In genomic region chr14:63672417-63673180, GRCh38 we compare ENCODE assay signal across 13 cellular contexts. TPM values are rescaled to one million over a fixed set of nuclear protein-coding genes. Genes with fewer than 3 reads are reported as not detected.
DNase-seq lines count a peak whose midpoint lies in the region; ATAC-seq and TF ChIP-seq lines count a peak whose summit lies in the region.
"Had no signal": no experiment of that assay in that cellular context is flagged by ENCODE, and none has a peak within 500 bp of the region (broad histone marks: within the 10 kb centered on the region; RNA-seq: fewer than 3 reads in every experiment).

No MANE protein-coding gene starts in this region.

- WGBS in GM23248 (ENCODE audit: low coverage in 1 of 2, low lambda C conversion rate in 2 of 2, missing lambda C conversion rate in 2 of 2), 2 experiments, result 24 to 26% methylated on average over 7 of the region's 7 CpGs
- 68 to 75% methylated on average over 7 of the region's 7 CpGs for WGBS in testis, 2 donors

- no peak overlapping the region for H3K4me3 Mint-ChIP-seq in naive thymus-derived CD8-positive, alpha-beta T cell
- H3K4me3 Mint-ChIP-seq: activated CD4-positive, alpha-beta T cell treated with anti-CD3 and anti-CD28 coated beads, Interleukin-2, amount 10 ng/mL, durations not matched to agents 7 days and 5 days; GM23338 had no signal

- H2AFZ ChIP-seq in GM23248, result no peak overlapping the region
- H2AFZ ChIP-seq in Karpas-422 (ENCODE audit: low read length), result no peak overlapping the region
- H2AFZ ChIP-seq: GM23338 had no signal

- POLR2A ChIA-PET in naive thymus-derived CD8-positive, alpha-beta T cell (lab: Charles Lee), result interaction anchor here (1.0 kb wide), 1 partner anchor 22 kb away, joined by 3 read pairs; no protein-coding TSS in a partner anchor

- H3K27me3 Mint-ChIP-seq in naive thymus-derived CD8-positive, alpha-beta T cell, result no peaks in the 10 kb centered on the region
- H3K27me3 Mint-ChIP-seq: activated CD4-positive, alpha-beta T cell treated with anti-CD3 and anti-CD28 coated beads, Interleukin-2, amount 10 ng/mL, durations not matched to agents 7 days and 5 days had no signal

- intact Hi-C loops in testis (cut with DNase I; ENCODE audit: low total_unique reads), result no loop called here

- peak; percentile 58 for ATAC-seq in GM18520 (IDR thresholded peaks at IDR 0.05; ENCODE audit: unreplicated experiment)
- no peak for ATAC-seq in naive thymus-derived CD8-positive, alpha-beta T cell

- TF ChIP-seq CTCF in testis (IDR thresholded peaks at IDR 0.05), result no peak

- no peak for TF ChIP-seq POLR2A in testis (IDR thresholded peaks at IDR 0.05)

- DNase-seq in GM23248, result peak; percentile 44
- DNase-seq in Karpas-422, result no peak
- DNase-seq in kidney tubule cell (ENCODE audit: low spot score), result peak; percentile 88
- DNase-seq in naive thymus-derived CD8-positive, alpha-beta T cell, result no peak
- no peak for DNase-seq in GOT3 (lab: John Stamatoyannopoulos, UW)
- no peak for DNase-seq in testis
- DNase-seq in activated CD4-positive, alpha-beta T cell treated with anti-CD3 and anti-CD28 coated beads for 4 hours, result no peak
- DNase-seq: activated CD4-positive, alpha-beta T cell treated with anti-CD3 and anti-CD28 coated beads, Interleukin-2, amount 10 ng/mL, durations not matched to agents 7 days and 5 days; amniotic stem cell; GF-D8; stimulated activated CD4-positive, alpha-beta T cell treated with anti-CD3 and anti-CD28 coated beads, Interleukin-15, amount 100 ng/mL, for 24 hours had no signal

- no peak overlapping the region for H3K27ac ChIP-seq in GM23248
- H3K27ac ChIP-seq in Karpas-422 (ENCODE audit: low read length), result 0 out of 2 replicates have a peak overlapping the region, but pooled peaks have one; percentile 23
- H3K27ac ChIP-seq in testis, result no peak overlapping the region

- no peak overlapping the region for H3K9ac ChIP-seq in GM23248
- H3K9ac ChIP-seq in Karpas-422 (ENCODE audit: low read length), result no peak overlapping the region

- in situ Hi-C loops in GM23248 (cut with MboI), result no loop called here

- no peaks in the 10 kb centered on the region for H3K9me3 ChIP-seq in GM23248 (ENCODE audit: low read depth)
- H3K9me3 ChIP-seq in Karpas-422 (ENCODE audit: low read length), result no peaks in the 10 kb centered on the region
- H3K9me3 ChIP-seq in testis, result no peaks in the 10 kb centered on the region

- H3K36me3 ChIP-seq in GM23248 (ENCODE audit: low read depth) (no peaks in the 10 kb centered on the region), Karpas-422 (ENCODE audit: insufficient read depth, low read length) (peaks cover 12% of the 10 kb centered on the region; the same call in 1 of the 2 replicates), testis (ENCODE audit: low read depth, missing control alignments) (no peaks in the 10 kb centered on the region)

- H4K20me1 ChIP-seq in GM23248 (ENCODE audit: insufficient read depth) (no peaks in the 10 kb centered on the region), Karpas-422 (ENCODE audit: insufficient read depth, low read depth, low read length) (no peaks in the 10 kb centered on the region)

- peaks cover 6% of the 10 kb centered on the region; the same call in 1 of the 2 replicates for H3K4me1 ChIP-seq in GM23248 (ENCODE audit: insufficient read depth)
- no peaks in the 10 kb centered on the region for H3K4me1 ChIP-seq in Karpas-422 (ENCODE audit: low read length)
- H3K4me1 ChIP-seq in testis, result no peaks in the 10 kb centered on the region

- H3K36me3 Mint-ChIP-seq in naive thymus-derived CD8-positive, alpha-beta T cell, result peaks cover 0 to 15% (median 10%) of the 10 kb centered on the region in 3 donors

- no peak overlapping the region for H3K4me2 ChIP-seq in GM23248 (ENCODE audit: unreplicated experiment)
- H3K4me2 ChIP-seq in Karpas-422 (ENCODE audit: low read depth, low read length, poor library complexity, severe bottlenecking), result no peak overlapping the region
- H3K4me2 ChIP-seq: GM23338 had no signal

- H3K9me2 ChIP-seq in GM23248 (ENCODE audit: insufficient read depth) (no peaks in the 10 kb centered on the region), Karpas-422 (replicated peaks; ENCODE audit: insufficient read depth, low read length) (no peaks in the 10 kb centered on the region)

- no peaks in the 10 kb centered on the region; the same call in none of the 2 replicates for H3F3A ChIP-seq in GM23248 (ENCODE audit: insufficient read depth)

- H3K79me2 ChIP-seq in GM23248 (ENCODE audit: insufficient read depth) (no peaks in the 10 kb centered on the region), Karpas-422 (ENCODE audit: low read length) (no peaks in the 10 kb centered on the region)

- H3K4me1 Mint-ChIP-seq in naive thymus-derived CD8-positive, alpha-beta T cell, result peaks cover 0 to 2% (median 1%) of the 10 kb centered on the region in 4 donors
- H3K4me1 Mint-ChIP-seq: activated CD4-positive, alpha-beta T cell treated with anti-CD3 and anti-CD28 coated beads, Interleukin-2, amount 10 ng/mL, durations not matched to agents 7 days and 5 days; GM23338 had no signal

- H3K27ac Mint-ChIP-seq in naive thymus-derived CD8-positive, alpha-beta T cell, result peak overlapping the region in 1 of 10 donors; percentile 1
- H3K27ac Mint-ChIP-seq: activated CD4-positive, alpha-beta T cell treated with anti-CD3 and anti-CD28 coated beads, Interleukin-2, amount 10 ng/mL, durations not matched to agents 7 days and 5 days; GM23338 had no signal

- no peaks in the 10 kb centered on the region for H3K9me3 Mint-ChIP-seq in naive thymus-derived CD8-positive, alpha-beta T cell
- H3K9me3 Mint-ChIP-seq: activated CD4-positive, alpha-beta T cell treated with anti-CD3 and anti-CD28 coated beads, Interleukin-2, amount 10 ng/mL, durations not matched to agents 7 days and 5 days; GM23338 had no signal

- H3K4me3 ChIP-seq in GM23248 (no peak overlapping the region), Karpas-422 (ENCODE audit: low read length) (no peak overlapping the region), testis (no peak overlapping the region)
- H3K4me3 ChIP-seq: GM23338 had no signal

- H3K27me3 ChIP-seq in GM23248 (replicated peaks; ENCODE audit: insufficient read depth) (no peaks in the 10 kb centered on the region), Karpas-422 (ENCODE audit: low read length) (no peaks in the 10 kb centered on the region), testis (no peaks in the 10 kb centered on the region)

RNA-seq across cellular contexts. Expression of gene WDR89, which starts 30.9 kb away (rescaled TPM):
- 5.9 and 6.9 TPM in 2 replicates for total RNA-seq in GM23248 (2014; rRNA removed; shearing (Covaris generic))
- 7.0 and 8.5 TPM in 2 replicates for polyA plus RNA-seq in GM23248 (2016; fragmentation: Nextera tagmentation; extraction: Ambion mirVana)
- 20.1 and 34.4 TPM in 2 replicates for total RNA-seq in Karpas-422 (2014; rRNA removed; shearing (Covaris generic); ENCODE audit: low replicate concordance)
- total RNA-seq in naive thymus-derived CD8-positive, alpha-beta T cell, result 10 to 100 TPM; 40.6 to 41.4 TPM
- 10 to 100 TPM; 18.7 to 21.6 (median 20.5) TPM for polyA plus RNA-seq in naive thymus-derived CD8-positive, alpha-beta T cell
- 10 to 100 TPM in 1 of 2 donors, 1 to 10 TPM in 1; 8.5 to 10.8 TPM for total RNA-seq in testis
- polyA plus RNA-seq in testis (ENCODE audit: insufficient read depth, low read depth, low replicate concordance), result 6.0 TPM

RNA-seq across cellular contexts. Expression of gene SGPP1, which starts 55.3 kb away (rescaled TPM):
- 38.4 and 44.5 TPM in 2 replicates for total RNA-seq in GM23248 (2014; rRNA removed; shearing (Covaris generic))
- polyA plus RNA-seq in GM23248 (2016; fragmentation: Nextera tagmentation; extraction: Ambion mirVana) (19.6 and 22.4 TPM in 2 replicates), testis (ENCODE audit: insufficient read depth, low read depth, low replicate concordance) (16.9 TPM)
- total RNA-seq in Karpas-422 (2014; rRNA removed; shearing (Covaris generic); ENCODE audit: low replicate concordance), result 86.2 and 185 TPM in 2 replicates
- total RNA-seq in naive thymus-derived CD8-positive, alpha-beta T cell, result 10 to 100 TPM; 16.4 to 16.6 TPM
- 10 to 100 TPM in 2 of 3 donors, 1 to 10 TPM in 1; 9.2 to 14.5 (median 11.3) TPM for polyA plus RNA-seq in naive thymus-derived CD8-positive, alpha-beta T cell
- 10 to 100 TPM; 27.6 to 30.1 TPM for total RNA-seq in testis

Comparison
In these comparisons a context has a peak if more than half of its experiments do, and no peak if none do; other contexts are left out.
1. DNase-seq: peak in GM23248 (single experiment) and kidney tubule cell (single experiment); none in Karpas-422 (single experiment), naive thymus-derived CD8-positive, alpha-beta T cell (0 of 10), GOT3 (single experiment), testis (single experiment) and activated CD4-positive, alpha-beta T cell treated with anti-CD3 and anti-CD28 coated beads for 4 hours (0 of 2).